Comparison of ENCODE assay signal across 26 cellular contexts in the genomic region with DNA sequence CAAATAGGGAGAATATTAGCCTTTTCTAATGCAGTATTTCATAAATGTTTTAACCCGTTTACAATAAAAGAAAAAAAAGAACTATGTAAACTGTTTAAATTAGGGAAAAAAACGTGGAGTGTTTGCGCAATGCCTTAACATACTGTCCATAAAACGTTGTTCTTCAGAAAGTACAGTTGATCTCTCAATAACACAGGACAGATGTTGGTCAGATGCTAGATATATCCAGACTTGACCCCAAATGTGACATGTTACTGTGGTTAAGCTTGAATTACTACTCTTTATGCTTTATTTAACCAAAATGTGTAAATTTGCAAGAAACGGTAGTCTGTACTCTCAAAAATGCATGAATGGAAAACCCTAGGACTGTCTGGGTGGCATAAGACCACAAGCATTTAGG.
"Had no signal": no experiment of that assay in that cellular context is flagged by ENCODE, and none has a peak within 500 bp of the region (broad histone marks: within the 10 kb centered on the region; RNA-seq: fewer than 3 reads in every experiment).

No MANE protein-coding gene starts in this region.

- H3K27me3 ChIP-seq: adrenal gland, breast epithelium, esophagus squamous epithelium, gastroesophageal sphincter, tibial artery had no signal

- H3K27ac ChIP-seq: adrenal gland, breast epithelium, coronary artery, esophagus squamous epithelium, gastroesophageal sphincter, parathyroid adenoma, tibial artery had no signal

- ATAC-seq: activated CD8-positive, alpha-beta T cell treated with anti-CD3 and anti-CD28 coated beads, Interleukin-2, amount 10 ng/mL, durations not matched to agents 7 days and 5 days; activated naive CD4-positive, alpha-beta T cell treated with anti-CD3 and anti-CD28 coated beads, Interleukin-2, amount 50 U/mL, for 72 hours; gastroesophageal sphincter; left colon; mucosa of descending colon; right cardiac atrium; stimulated activated effector memory CD8-positive, alpha-beta T cell treated with anti-CD3 and anti-CD28 coated beads, Interleukin-12 subunit alpha, Interleukin-12 subunit beta, amount 100 ng/mL, for 72 hours; stimulated activated naive CD8-positive, alpha-beta T cell treated with anti-CD3 and anti-CD28 coated beads, Interleukin-15, amount 100 ng/mL, for 72 hours had no signal

- H3K27me3 Mint-ChIP-seq: memory B cell; naive B cell; stimulated activated naive CD8-positive, alpha-beta T cell treated with anti-CD3 and anti-CD28 coated beads, Interleukin-15, amount 100 ng/mL, for 72 hours had no signal

- H2AFZ ChIP-seq: parathyroid adenoma had no signal

- H3K4me1 ChIP-seq: adrenal gland, breast epithelium, esophagus squamous epithelium, gastroesophageal sphincter, tibial artery had no signal

- H3K4me3 ChIP-seq: adrenal gland, breast epithelium, coronary artery, esophagus squamous epithelium, gastroesophageal sphincter, mucosa of descending colon, tibial artery had no signal

- H3K36me3 Mint-ChIP-seq: activated naive CD4-positive, alpha-beta T cell treated with anti-CD3 and anti-CD28 coated beads, Interleukin-2, amount 50 U/mL, for 72 hours; memory B cell; naive B cell; stimulated activated effector memory CD8-positive, alpha-beta T cell treated with anti-CD3 and anti-CD28 coated beads, Interleukin-12 subunit alpha, Interleukin-12 subunit beta, amount 100 ng/mL, for 72 hours had no signal

- H3K4me1 Mint-ChIP-seq: memory B cell; naive B cell; stimulated activated effector memory CD8-positive, alpha-beta T cell treated with anti-CD3 and anti-CD28 coated beads, Interleukin-12 subunit alpha, Interleukin-12 subunit beta, amount 100 ng/mL, for 72 hours; stimulated activated naive CD8-positive, alpha-beta T cell treated with anti-CD3 and anti-CD28 coated beads, Interleukin-15, amount 100 ng/mL, for 72 hours had no signal

- H3K27ac Mint-ChIP-seq: activated CD8-positive, alpha-beta T cell treated with anti-CD3 and anti-CD28 coated beads, Interleukin-2, amount 10 ng/mL, durations not matched to agents 7 days and 5 days; activated naive CD4-positive, alpha-beta T cell treated with anti-CD3 and anti-CD28 coated beads, Interleukin-2, amount 50 U/mL, for 72 hours; endodermal cell; memory B cell; naive B cell; stimulated activated effector memory CD8-positive, alpha-beta T cell treated with anti-CD3 and anti-CD28 coated beads, Interleukin-12 subunit alpha, Interleukin-12 subunit beta, amount 100 ng/mL, for 72 hours; stimulated activated naive CD8-positive, alpha-beta T cell treated with anti-CD3 and anti-CD28 coated beads, Interleukin-15, amount 100 ng/mL, for 72 hours; T-helper 2 cell treated with Interferon-gamma antibody and Interleukin-4, amounts not matched to agents 5 μg/mL and 100 μg/mL, for 36 hours had no signal

- H3K9me3 ChIP-seq: breast epithelium, esophagus squamous epithelium, gastroesophageal sphincter, mucosa of descending colon, tibial artery had no signal

- H3K36me3 ChIP-seq: adrenal gland, breast epithelium, esophagus squamous epithelium, gastroesophageal sphincter, tibial artery had no signal

- H3K79me2 ChIP-seq: parathyroid adenoma had no signal

- DNase-seq: activated CD4-positive, alpha-beta T cell treated with anti-CD3 and anti-CD28 coated beads for 1 hour; activated CD4-positive, alpha-beta T cell treated with anti-CD3 and anti-CD28 coated beads, Interleukin-2, amount 50 U/mL, for 1 hour; activated CD8-positive, alpha-beta T cell treated with anti-CD3 and anti-CD28 coated beads, Interleukin-2, amount 10 ng/mL, durations not matched to agents 7 days and 5 days; activated gamma-delta T cell treated with Interleukin-2 at 50 U/mL for 16 hours; adrenal gland; cerebellar nuclear complex; endodermal cell; esophagus squamous epithelium; head of caudate nucleus; left colon; mucosa of descending colon; naive B cell; nucleus accumbens; right cardiac atrium; small intestine; stimulated activated CD4-positive, alpha-beta T cell treated with anti-CD3 and anti-CD28 coated beads, Interleukin-2, amount 100 ng/mL, for 24 hours; stimulated activated naive CD8-positive, alpha-beta T cell treated with anti-CD3 and anti-CD28 coated beads, Interleukin-15, amount 100 ng/mL, for 72 hours; tibial artery had no signal

- H3K9me3 Mint-ChIP-seq: endodermal cell; memory B cell; stimulated activated naive CD8-positive, alpha-beta T cell treated with anti-CD3 and anti-CD28 coated beads, Interleukin-15, amount 100 ng/mL, for 72 hours; T-helper 2 cell treated with Interferon-gamma antibody and Interleukin-4, amounts not matched to agents 5 μg/mL and 100 μg/mL, for 36 hours had no signal

- H3K4me3 Mint-ChIP-seq: activated CD8-positive, alpha-beta T cell treated with anti-CD3 and anti-CD28 coated beads, Interleukin-2, amount 10 ng/mL, durations not matched to agents 7 days and 5 days; endodermal cell; memory B cell; naive B cell; stimulated activated effector memory CD8-positive, alpha-beta T cell treated with anti-CD3 and anti-CD28 coated beads, Interleukin-12 subunit alpha, Interleukin-12 subunit beta, amount 100 ng/mL, for 72 hours; stimulated activated naive CD8-positive, alpha-beta T cell treated with anti-CD3 and anti-CD28 coated beads, Interleukin-15, amount 100 ng/mL, for 72 hours; T-helper 2 cell treated with Interferon-gamma antibody and Interleukin-4, amounts not matched to agents 5 μg/mL and 100 μg/mL, for 36 hours had no signal
